20 cellular contexts compared by ENCODE assay signal in the genomic region with DNA sequence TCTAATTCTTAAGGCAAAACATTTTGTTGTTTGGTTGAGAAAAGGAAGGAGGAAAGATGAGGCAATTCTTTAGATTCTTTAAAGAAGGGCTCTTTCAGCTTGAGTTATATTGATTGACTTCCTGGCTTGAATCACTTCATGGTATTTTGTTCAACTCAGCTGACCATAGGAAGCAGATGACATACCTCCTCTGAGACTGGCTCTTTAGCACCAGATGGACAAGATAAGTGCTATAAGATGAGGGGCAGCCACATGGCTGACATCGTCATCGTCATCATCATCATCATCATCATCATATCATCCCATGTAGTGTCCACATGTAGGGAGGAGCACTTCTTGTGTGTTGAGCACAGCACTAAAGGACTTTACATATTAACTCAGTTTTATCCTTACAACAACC.
DNase-seq lines count a peak whose midpoint lies in the region; ATAC-seq, FAIRE-seq and TF ChIP-seq lines count a peak whose summit lies in the region.
"Had no signal": no experiment of that assay in that cellular context is flagged by ENCODE, and none has a peak within 500 bp of the region (broad histone marks: within the 10 kb centered on the region; RNA-seq: fewer than 3 reads in every experiment).

No MANE protein-coding gene starts in this region.

- POLR2A ChIA-PET in PC-3 (lab: Charles Lee; ENCODE audit: unreplicated experiment): no interaction called here
- POLR2A ChIA-PET in K562 (lab: Yijun Ruan, JAX): interaction anchor here (0.7 kb wide), 1 partner anchor 610 kb away, joined by 3 read pairs; no protein-coding TSS in a partner anchor

- FAIRE-seq in K562 (lab: Jason Lieb, UNC): no peak
- FAIRE-seq: G401.6 had no signal

- H3K27me3 ChIP-seq in PC-3 (ENCODE audit: low read length): no peaks in the 10 kb centered on the region
- no peaks in the 10 kb centered on the region for H3K27me3 ChIP-seq in K562 (ENCODE audit: control insufficient read depth in 2 of 2, insufficient read depth in 2 of 2, low read length in 2 of 2)
- H3K27me3 ChIP-seq: colonic mucosa had no signal

- TF ChIP-seq POLR2A in K562 (conservative IDR thresholded peaks at IDR 0.05): no peak

- H3K9ac ChIP-seq in PC-3 (ENCODE audit: low read length) (no peak overlapping the region), K562 (ENCODE audit: insufficient read depth in 1 of 2, low read depth in 2 of 2, low read length in 2 of 2) (no peak overlapping the region)

- no peaks in the 10 kb centered on the region for H3K79me2 ChIP-seq in PC-3 (ENCODE audit: low read length)
- H3K79me2 ChIP-seq in K562 (ENCODE audit: control insufficient read depth, insufficient read depth, low read length): no peaks in the 10 kb centered on the region

- TF ChIP-seq RAD21 in K562 (CRISPR knock-in tag; conservative IDR thresholded peaks at IDR 0.05 in 1 of 2, IDR thresholded peaks at IDR 0.05 in 1 of 2): no peak

- CTCF ChIA-PET in PC-3 (lab: Charles Lee): no interaction called here
- CTCF ChIA-PET in K562 (lab: Yijun Ruan, JAX; ENCODE audit: low intra/inter-chr PET ratio): no interaction called here

- H3K9me3 ChIP-seq in PC-3 (ENCODE audit: low read length) (no peaks in the 10 kb centered on the region), K562 (replicated peaks; ENCODE audit: control insufficient read depth, insufficient read depth, low read depth, low read length) (no peaks in the 10 kb centered on the region)
- H3K9me3 ChIP-seq: colonic mucosa had no signal

- H2AFZ ChIP-seq in PC-3 (ENCODE audit: low read length) (no peak overlapping the region), K562 (ENCODE audit: low read depth, low read length) (no peak overlapping the region)
- H2AFZ ChIP-seq: PC-9 had no signal

- DNase-seq in CD1c-positive myeloid dendritic cell (ENCODE audit: extremely low spot score): peak; percentile 34
- DNase-seq in PC-3: peak; percentile 35
- DNase-seq in K562 (ENCODE audit: extremely low read depth in 1 of 4, low spot score in 3 of 4): no peak
- DNase-seq in glomerular visceral epithelial cell (ENCODE audit: extremely low spot score): peak; percentile 53
- DNase-seq in activated naive CD4-positive, alpha-beta T cell treated with anti-CD3 and anti-CD28 coated beads, Interleukin-2, amount 50 U/mL, for 16 hours: no peak
- DNase-seq in NCI-H526 treated with DMSO at 0.1 percent for 48 hours (lab: John Stamatoyannopoulos, UW): no peak
- DNase-seq: activated CD4-positive, alpha-beta T cell treated with anti-CD3 and anti-CD28 coated beads for 36 hours; activated naive CD8-positive, alpha-beta T cell treated with anti-CD3 and anti-CD28 coated beads, Interleukin-2, amount 10 ng/mL, durations not matched to agents 7 days and 5 days; C1 segment of cervical spinal cord; colonic mucosa; endodermal cell; NCI-H146; NCI-H774; PC-9; retina; stimulated activated CD4-positive, alpha-beta T cell treated with anti-CD3 and anti-CD28 coated beads, Interleukin-12 subunit alpha, Interleukin-12 subunit beta, amount 100 ng/mL, for 4 hours; T1000 had no signal

- in situ Hi-C loops in K562 (cut with MboI): no loop called here

- H3K4me2 ChIP-seq in PC-3 (ENCODE audit: low read length) (no peak overlapping the region), K562 (ENCODE audit: insufficient read depth, low read length) (no peak overlapping the region)

- peaks cover 11% of the 10 kb centered on the region for H3F3A ChIP-seq in PC-3 (ENCODE audit: low read length, unreplicated experiment)

- H3K27ac ChIP-seq in PC-3 (ENCODE audit: low read length) (peak overlapping the region; percentile 94), K562 (ENCODE audit: extremely low read depth, low read depth, low read length) (no peak overlapping the region)
- H3K27ac ChIP-seq: colonic mucosa had no signal

- H3K9me2 ChIP-seq in PC-3 (replicated peaks; ENCODE audit: low read length): no peaks in the 10 kb centered on the region

- H3K36me3 ChIP-seq in PC-3 (ENCODE audit: low read depth, low read length) (no peaks in the 10 kb centered on the region), K562 (ENCODE audit: control insufficient read depth, insufficient read depth, low read length) (no peaks in the 10 kb centered on the region)
- H3K36me3 ChIP-seq: colonic mucosa had no signal

- WGBS in K562 (ENCODE audit: insufficient coverage, low coverage, missing lambda C conversion rate): 41% methylated on average over 2 of the region's 2 CpGs

- BruUV-seq in PC-3 (replicated peaks; lab: Mats Ljungman, UMichigan) (no TSS peak), K562 (replicated peaks; lab: Mats Ljungman, UMichigan) (no TSS peak)

- TF ChIP-seq CTCF in PC-3 (conservative IDR thresholded peaks at IDR 0.05; ENCODE audit: low read depth, low read length) (no peak), K562 (IDR thresholded peaks at IDR 0.05 in 2 of 3, conservative IDR thresholded peaks at IDR 0.05 in 1 of 3; ENCODE audit: insufficient read depth in 2 of 3, low read depth in 1 of 3, low read length in 3 of 3) (no peak)

- H3K4me1 ChIP-seq in PC-3 (ENCODE audit: insufficient read depth, low read length) (peaks cover 47% of the 10 kb centered on the region), K562 (replicated peaks in 1 of 2; ENCODE audit: control insufficient read depth in 2 of 2, insufficient read depth in 2 of 2, low read length in 2 of 2) (peaks cover 16 to 48% of the 10 kb centered on the region in 2 experiments; a peak in 4 of 5 replicates)

- intact Hi-C loops in PC-3 (cut with micrococcal nuclease): loop anchor here (10.0 kb wide), 1 partner anchor 358 kb away; no protein-coding TSS in a partner anchor
- intact Hi-C loops in K562 (cut with micrococcal nuclease): no loop called here

- no peaks in the 10 kb centered on the region for H4K20me1 ChIP-seq in PC-3 (ENCODE audit: low read length)
- no peaks in the 10 kb centered on the region for H4K20me1 ChIP-seq in K562 (replicated peaks; ENCODE audit: control insufficient read depth, insufficient read depth, low read length)

- ATAC-seq in PC-3 (no peak), K562 (no peak), GM19351 (IDR thresholded peaks at IDR 0.05; ENCODE audit: unreplicated experiment) (no peak), HG03025 (IDR thresholded peaks at IDR 0.05; ENCODE audit: low FRiP score, unreplicated experiment) (no peak)
- ATAC-seq: activated CD4-positive, alpha-beta T cell treated with anti-CD3 and anti-CD28 coated beads for 36 hours had no signal

- H3K9me1 ChIP-seq in K562 (ENCODE audit: control insufficient read depth, insufficient read depth, low read length): no peaks in the 10 kb centered on the region

- no peak for TF ChIP-seq EP300 in K562 (IDR thresholded peaks at IDR 0.05; ENCODE audit: low read length)

- H3K4me3 ChIP-seq in PC-3 (ENCODE audit: low read length) (no peak overlapping the region), K562 (no peak overlapping the region)
- H3K4me3 ChIP-seq: colonic mucosa, PC-9 had no signal

TF ChIP-seq in K562, 482 proteins besides CTCF, POLR2A, EP300 and RAD21:
- TF ChIP-seq LCOR (CRISPR knock-in tag; IDR thresholded peaks at IDR 0.05): no peak
- TF ChIP-seq, protein P1, sequence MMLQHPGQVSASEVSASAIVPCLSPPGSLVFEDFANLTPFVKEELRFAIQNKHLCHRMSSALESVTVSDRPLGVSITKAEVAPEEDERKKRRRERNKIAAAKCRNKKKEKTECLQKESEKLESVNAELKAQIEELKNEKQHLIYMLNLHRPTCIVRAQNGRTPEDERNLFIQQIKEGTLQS (IDR thresholded peaks at IDR 0.05): peak; percentile 39; the same call in 1 of the 2 replicates
- TF ChIP-seq, protein P1 (CRISPR knock-in tag; conservative IDR thresholded peaks at IDR 0.05): no peak

Comparison
In these comparisons a context has a peak if more than half of its experiments do, and no peak if none do; other contexts are left out.
1. DNase-seq: peak in CD1c-positive myeloid dendritic cell (single experiment), PC-3 (single experiment) and glomerular visceral epithelial cell (single experiment); none in K562 (0 of 4), activated naive CD4-positive, alpha-beta T cell treated with anti-CD3 and anti-CD28 coated beads, Interleukin-2, amount 50 U/mL, for 16 hours (single experiment) and NCI-H526 treated with DMSO at 0.1 percent for 48 hours (single experiment).